In the genomic region with DNA sequence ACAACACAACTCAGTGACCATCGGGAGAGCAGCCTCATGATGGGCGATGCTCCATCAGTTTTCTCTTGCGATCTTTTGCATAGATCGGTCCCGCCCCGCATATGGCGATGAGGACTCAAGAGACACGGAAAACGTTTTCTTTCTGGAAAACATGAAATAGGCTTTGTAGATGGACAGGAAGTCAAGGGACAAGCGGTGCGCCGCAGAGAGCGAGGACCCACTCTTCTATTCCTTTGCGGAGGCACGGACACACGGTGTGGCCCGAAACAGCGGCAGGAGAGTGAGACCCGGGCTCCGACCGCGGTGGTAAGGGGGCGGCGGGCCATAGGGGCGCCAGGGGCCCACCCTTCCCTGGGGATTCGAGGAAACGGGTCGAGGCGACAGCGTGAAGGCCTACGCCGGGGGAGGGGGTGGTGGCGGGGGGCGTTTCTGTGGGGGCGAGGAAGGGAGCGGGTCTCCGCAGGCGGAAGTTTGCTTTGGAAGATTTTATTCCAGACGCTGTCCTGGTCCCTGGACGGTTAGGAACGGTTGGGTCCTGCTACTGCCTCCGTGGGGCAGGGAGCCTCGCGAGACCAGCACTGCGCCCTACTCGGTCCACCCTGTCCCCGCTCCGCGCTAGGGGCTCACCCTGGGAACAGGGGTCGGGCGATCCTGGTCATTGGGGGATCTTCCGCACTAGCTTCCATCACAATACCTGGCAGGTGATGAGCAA, we compare ENCODE assay signal across 1 cellular context.
TF ChIP-seq lines count a peak whose summit lies in the region.

No MANE protein-coding gene starts in this region.

TF ChIP-seq in H1, 55 proteins besides CTCF, POLR2A, EP300 and RAD21:
- TF ChIP-seq MAFK (IDR thresholded peaks at IDR 0.05; ENCODE audit: low read depth, low read length) (no peak), SIRT6 (IDR thresholded peaks at IDR 0.05; ENCODE audit: low read length) (no peak), EZH2 (IDR thresholded peaks at IDR 0.05; ENCODE audit: low read depth, low read length, severe bottlenecking) (no peak), PHF8 (conservative IDR thresholded peaks at IDR 0.05; ENCODE audit: low read depth, low read length) (peak; percentile 45), TAF1 (IDR thresholded peaks at IDR 0.05; ENCODE audit: low read depth, low read length) (no peak; the same call in 1 of the 2 replicates), SAP30 (IDR thresholded peaks at IDR 0.05; ENCODE audit: insufficient read depth, insufficient replicate concordance, low read length) (peak; percentile 7), ASH2L (IDR thresholded peaks at IDR 0.05; ENCODE audit: low read length) (peak; percentile 72), POU5F1 (IDR thresholded peaks at IDR 0.05; ENCODE audit: low read depth, low read length) (no peak), BCL11A (IDR thresholded peaks at IDR 0.05; ENCODE audit: low read depth in 2 of 2, low read length in 2 of 2) (no peak), KDM4A (IDR thresholded peaks at IDR 0.05; ENCODE audit: low read depth, low read length, severe bottlenecking) (peak; percentile 39), SIN3A (conservative IDR thresholded peaks at IDR 0.05 in 1 of 2, IDR thresholded peaks at IDR 0.05 in 1 of 2; ENCODE audit: low read depth in 1 of 2, low read length in 2 of 2) (no peak), KDM5A (IDR thresholded peaks at IDR 0.05; ENCODE audit: low read length) (0 out of 2 replicates have a peak, but pooled peaks have one; percentile 54), CHD2 (IDR thresholded peaks at IDR 0.05; ENCODE audit: low read length) (peak; percentile 77), SUZ12 (IDR thresholded peaks at IDR 0.05; ENCODE audit: low read length) (no peak)
- TF ChIP-seq, protein P1, sequence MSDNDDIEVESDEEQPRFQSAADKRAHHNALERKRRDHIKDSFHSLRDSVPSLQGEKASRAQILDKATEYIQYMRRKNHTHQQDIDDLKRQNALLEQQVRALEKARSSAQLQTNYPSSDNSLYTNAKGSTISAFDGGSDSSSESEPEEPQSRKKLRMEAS (IDR thresholded peaks at IDR 0.05), result no peak
